ENCODE assay signal across 1 cellular context in genomic region chr12:108731105-108731865, GRCh38.
TF ChIP-seq lines count a peak whose summit lies in the region.

Gene CORO1C, minus strand, starts transcription at chr12:108731518. Its CDS starts 30,200 bp downstream, at chr12:108701318.

TF ChIP-seq in HEK293, 187 proteins besides CTCF, POLR2A, EP300 and RAD21 (continued from another document and continues in another):
- TF ChIP-seq ZSCAN18 (tag by site-specific recombination; IDR thresholded peaks at IDR 0.05) (no peak), GLIS2 (tag by site-specific recombination; IDR thresholded peaks at IDR 0.05) (no peak), ZSCAN23 (tag by site-specific recombination; IDR thresholded peaks at IDR 0.05) (no peak), ZNF677 (tag by site-specific recombination; IDR thresholded peaks at IDR 0.05) (0 out of 2 replicates have a peak, but pooled peaks have one; percentile 43), KLF10 (tag by site-specific recombination; IDR thresholded peaks at IDR 0.05) (peak; percentile 96), ZNF239 (tag by site-specific recombination; IDR thresholded peaks at IDR 0.05) (no peak), ZNF23 (tag by site-specific recombination; IDR thresholded peaks at IDR 0.05; ENCODE audit: borderline replicate concordance) (no peak), ZNF624 (tag by site-specific recombination; IDR thresholded peaks at IDR 0.05) (no peak), ZBTB48 (tag by site-specific recombination; IDR thresholded peaks at IDR 0.05) (peak; percentile 60; the same call in 1 of the 2 replicates), ZNF76 (tag by site-specific recombination; IDR thresholded peaks at IDR 0.05; ENCODE audit: borderline replicate concordance, low read depth) (no peak), YY1 (tag by site-specific recombination; IDR thresholded peaks at IDR 0.05) (no peak), ATF2 (tag by site-specific recombination; IDR thresholded peaks at IDR 0.05; ENCODE audit: low read depth) (no peak), ZNF629 (tag by site-specific recombination; IDR thresholded peaks at IDR 0.05) (no peak), ZNF37A (tag by site-specific recombination; IDR thresholded peaks at IDR 0.05) (0 out of 2 replicates have a peak, but pooled peaks have one; percentile 13), ZNF433 (tag by site-specific recombination; IDR thresholded peaks at IDR 0.05; ENCODE audit: low read depth) (no peak), ZNF623 (tag by site-specific recombination; IDR thresholded peaks at IDR 0.05) (no peak), SCRT1 (tag by site-specific recombination; IDR thresholded peaks at IDR 0.05; ENCODE audit: borderline replicate concordance) (no peak), ZNF660 (tag by site-specific recombination; IDR thresholded peaks at IDR 0.05) (peak; percentile 84; the same call in 1 of the 2 replicates), ZNF768 (tag by site-specific recombination; IDR thresholded peaks at IDR 0.05) (no peak), ZBTB20 (tag by site-specific recombination; IDR thresholded peaks at IDR 0.05) (no peak), EGR2 (tag by site-specific recombination; IDR thresholded peaks at IDR 0.05; ENCODE audit: low read depth) (peak; percentile 91), YY2 (tag by site-specific recombination; IDR thresholded peaks at IDR 0.05) (no peak), ZNF350 (tag by site-specific recombination; IDR thresholded peaks at IDR 0.05) (no peak), PRDM2 (tag by site-specific recombination; IDR thresholded peaks at IDR 0.05; ENCODE audit: borderline replicate concordance) (no peak), SP7 (tag by site-specific recombination; IDR thresholded peaks at IDR 0.05) (peak; percentile 50), ZNF544 (tag by site-specific recombination; IDR thresholded peaks at IDR 0.05) (no peak), ZNF221 (tag by site-specific recombination; IDR thresholded peaks at IDR 0.05; ENCODE audit: borderline replicate concordance) (no peak), ZNF561 (tag by site-specific recombination; IDR thresholded peaks at IDR 0.05; ENCODE audit: borderline replicate concordance) (no peak; the same call in 1 of the 2 replicates), KLF1 (tag by site-specific recombination; IDR thresholded peaks at IDR 0.05) (peak; percentile 40; the same call in 1 of the 2 replicates), OVOL3 (tag by site-specific recombination; IDR thresholded peaks at IDR 0.05) (no peak), ZNF501 (tag by site-specific recombination; IDR thresholded peaks at IDR 0.05) (no peak; the same call in 1 of the 2 replicates), ZNF639 (tag by site-specific recombination; IDR thresholded peaks at IDR 0.05) (peak; percentile 41; the same call in 1 of the 2 replicates), ZNF19 (tag by site-specific recombination; IDR thresholded peaks at IDR 0.05; ENCODE audit: low read depth) (no peak), OSR2 (tag by site-specific recombination; IDR thresholded peaks at IDR 0.05) (no peak), ZFP3 (tag by site-specific recombination; IDR thresholded peaks at IDR 0.05; ENCODE audit: low read depth) (no peak), ZNF596 (tag by site-specific recombination; IDR thresholded peaks at IDR 0.05) (peak; percentile 30; the same call in 1 of the 2 replicates), ZNF843 (tag by site-specific recombination; IDR thresholded peaks at IDR 0.05) (peak; percentile 17; the same call in 1 of the 2 replicates), ZNF335 (tag by site-specific recombination; conservative IDR thresholded peaks at IDR 0.05) (peak; percentile 46), ZNF18 (tag by site-specific recombination; IDR thresholded peaks at IDR 0.05) (no peak), ZBTB10 (tag by site-specific recombination; IDR thresholded peaks at IDR 0.05) (peak; percentile 40; the same call in 1 of the 2 replicates), KLF16 (tag by site-specific recombination; IDR thresholded peaks at IDR 0.05) (peak; percentile 92), ZBTB17 (tag by site-specific recombination; IDR thresholded peaks at IDR 0.05) (no peak), ZNF302 (tag by site-specific recombination; IDR thresholded peaks at IDR 0.05; ENCODE audit: low read depth) (no peak), ZNF830 (tag by site-specific recombination; IDR thresholded peaks at IDR 0.05; ENCODE audit: low read depth) (no peak), ZXDB (tag by site-specific recombination; IDR thresholded peaks at IDR 0.05) (peak; percentile 50; the same call in 1 of the 2 replicates), ZNF2 (tag by site-specific recombination; IDR thresholded peaks at IDR 0.05) (no peak), GLI4 (tag by site-specific recombination; IDR thresholded peaks at IDR 0.05) (no peak), ZNF174 (tag by site-specific recombination; IDR thresholded peaks at IDR 0.05) (no peak), ZNF670 (tag by site-specific recombination; IDR thresholded peaks at IDR 0.05; ENCODE audit: low read depth) (no peak), IKZF3 (tag by site-specific recombination; IDR thresholded peaks at IDR 0.05) (no peak), ZBTB11 (tag by site-specific recombination; conservative IDR thresholded peaks at IDR 0.05; ENCODE audit: low read depth) (no peak)
